In genomic region chr14:69335421-69335820, GRCh38 we compare ENCODE assay signal across 18 cellular contexts.
DNase-seq lines count a peak whose midpoint lies in the region; ATAC-seq and TF ChIP-seq lines count a peak whose summit lies in the region.
"Had no signal": no experiment of that assay in that cellular context is flagged by ENCODE, and none has a peak within 500 bp of the region (broad histone marks: within the 10 kb centered on the region; RNA-seq: fewer than 3 reads in every experiment).

No MANE protein-coding gene starts in this region.

- H3K27me3 Mint-ChIP-seq in brain: no peaks in the 10 kb centered on the region
- no peaks in the 10 kb centered on the region for H3K27me3 Mint-ChIP-seq in naive thymus-derived CD8-positive, alpha-beta T cell
- no peaks in the 10 kb centered on the region for H3K27me3 Mint-ChIP-seq in WTC11 (ENCODE audit: low read depth)
- H3K27me3 Mint-ChIP-seq: stimulated activated naive CD8-positive, alpha-beta T cell treated with anti-CD3 and anti-CD28 coated beads, Interleukin-15, Interleukin-2, amounts not matched to agents 100 ng/mL and 50 ng/mL, for 24 hours had no signal

- POLR2A ChIA-PET in naive thymus-derived CD8-positive, alpha-beta T cell (lab: Charles Lee): no interaction called here
- POLR2A ChIA-PET in WTC11 (lab: Charles Lee): no interaction called here

- in situ Hi-C loops in KBM-7 (cut with MboI; ENCODE audit: low pct_unique_long_range_greater_than_20kb, low sequenced_read_pairs): no loop called here

- no peak overlapping the region for H3K4me3 ChIP-seq in LNCaP clone FGC (ENCODE audit: low read depth, low read length)
- H3K4me3 ChIP-seq: gastroesophageal sphincter, GM12878, SK-N-MC had no signal

- H3K4me1 Mint-ChIP-seq in brain (peaks cover 8% of the 10 kb centered on the region), WTC11 (no peaks in the 10 kb centered on the region)
- peaks cover 13 to 30% (median 23%) of the 10 kb centered on the region in 4 donors for H3K4me1 Mint-ChIP-seq in naive thymus-derived CD8-positive, alpha-beta T cell
- H3K4me1 Mint-ChIP-seq: activated CD4-positive, alpha-beta memory T cell treated with anti-CD3 and anti-CD28 coated beads, Interleukin-2, amount 10 ng/mL, durations not matched to agents 7 days and 5 days; CD14-positive monocyte had no signal

- H3K27ac Mint-ChIP-seq in brain: peak overlapping the region; percentile 24 to 88 (median 83)
- peak overlapping the region in 5 of 10 donors; percentile 7 to 89 (median 10) for H3K27ac Mint-ChIP-seq in naive thymus-derived CD8-positive, alpha-beta T cell
- no peak overlapping the region for H3K27ac Mint-ChIP-seq in WTC11
- H3K27ac Mint-ChIP-seq: activated CD4-positive, alpha-beta memory T cell treated with anti-CD3 and anti-CD28 coated beads, Interleukin-2, amount 10 ng/mL, durations not matched to agents 7 days and 5 days; CD14-positive monocyte; stimulated activated naive CD8-positive, alpha-beta T cell treated with anti-CD3 and anti-CD28 coated beads, Interleukin-15, Interleukin-2, amounts not matched to agents 100 ng/mL and 50 ng/mL, for 24 hours had no signal

- peaks cover 13% of the 10 kb centered on the region for H3K36me3 Mint-ChIP-seq in brain
- no peaks in the 10 kb centered on the region for H3K36me3 Mint-ChIP-seq in naive thymus-derived CD8-positive, alpha-beta T cell
- no peaks in the 10 kb centered on the region for H3K36me3 Mint-ChIP-seq in WTC11
- H3K36me3 Mint-ChIP-seq: CD14-positive monocyte had no signal

- H3K9me3 Mint-ChIP-seq in brain (no peaks in the 10 kb centered on the region), WTC11 (no peaks in the 10 kb centered on the region)
- H3K9me3 Mint-ChIP-seq in naive thymus-derived CD8-positive, alpha-beta T cell: no peaks in the 10 kb centered on the region
- H3K9me3 Mint-ChIP-seq: activated CD4-positive, alpha-beta memory T cell treated with anti-CD3 and anti-CD28 coated beads, Interleukin-2, amount 10 ng/mL, durations not matched to agents 7 days and 5 days; stimulated activated naive CD8-positive, alpha-beta T cell treated with anti-CD3 and anti-CD28 coated beads, Interleukin-15, Interleukin-2, amounts not matched to agents 100 ng/mL and 50 ng/mL, for 24 hours had no signal

- CTCF ChIA-PET in WTC11 (lab: Charles Lee): interaction anchor here (8.3 kb wide), 1 partner anchor 12 kb away, joined by 56 read pairs; no protein-coding TSS in a partner anchor

- peak; percentile 76 to 88 for ATAC-seq in naive thymus-derived CD8-positive, alpha-beta T cell
- no peak for ATAC-seq in WTC11
- ATAC-seq: gastroesophageal sphincter, HepG2 had no signal

- peak; percentile 85 for DNase-seq in DMS79 (lab: John Stamatoyannopoulos, UW)
- peak; percentile 28 for DNase-seq in LNCaP clone FGC (ENCODE audit: low read depth)
- peak in 6 of 10 donors; percentile 12 to 54 (median 33) for DNase-seq in naive thymus-derived CD8-positive, alpha-beta T cell
- DNase-seq in KBM-7: no peak
- no peak for DNase-seq in AML-193 (lab: John Stamatoyannopoulos, UW)
- DNase-seq in WTC11 (ENCODE audit: low spot score): no peak
- DNase-seq: activated CD4-positive, alpha-beta memory T cell treated with anti-CD3 and anti-CD28 coated beads, Interleukin-2, amount 10 ng/mL, durations not matched to agents 7 days and 5 days; activated gamma-delta T cell; HCEC 1CT; NCI-H1105 treated with DMSO at 0.1 percent for 48 hours; small intestine had no signal

- peak overlapping the region in 1 of 5 experiments; percentile 58 for H3K4me3 Mint-ChIP-seq in brain
- peak overlapping the region in 8 of 10 donors; percentile 13 to 69 (median 52) for H3K4me3 Mint-ChIP-seq in naive thymus-derived CD8-positive, alpha-beta T cell
- no peak overlapping the region for H3K4me3 Mint-ChIP-seq in WTC11
- H3K4me3 Mint-ChIP-seq: activated CD4-positive, alpha-beta memory T cell treated with anti-CD3 and anti-CD28 coated beads, Interleukin-2, amount 10 ng/mL, durations not matched to agents 7 days and 5 days; CD14-positive monocyte; stimulated activated naive CD8-positive, alpha-beta T cell treated with anti-CD3 and anti-CD28 coated beads, Interleukin-15, Interleukin-2, amounts not matched to agents 100 ng/mL and 50 ng/mL, for 24 hours had no signal

- TF ChIP-seq CTCF in LNCaP clone FGC (IDR thresholded peaks at IDR 0.05; ENCODE audit: control insufficient read depth, extremely low read depth, insufficient read depth) (no peak), brain (conservative IDR thresholded peaks at IDR 0.05) (no peak), WTC11 (IDR thresholded peaks at IDR 0.05) (no peak)

TF ChIP-seq in WTC11, 78 proteins besides CTCF, POLR2A, EP300 and RAD21:
- TF ChIP-seq SP1 (CRISPR knock-in tag; conservative IDR thresholded peaks at IDR 0.05): no peak
- no peak for TF ChIP-seq TCF7 (CRISPR knock-in tag; IDR thresholded peaks at IDR 0.05; ENCODE audit: low read depth)
- TF ChIP-seq SMAD3 (CRISPR knock-in tag; IDR thresholded peaks at IDR 0.05; ENCODE audit: borderline replicate concordance): no peak
- TF ChIP-seq HMGXB4 (CRISPR knock-in tag; IDR thresholded peaks at IDR 0.05): no peak
- TF ChIP-seq TEAD1 (CRISPR knock-in tag; IDR thresholded peaks at IDR 0.05): no peak
- TF ChIP-seq FOXK1 (CRISPR knock-in tag; IDR thresholded peaks at IDR 0.05): no peak
TF ChIP-seq in WTC11: peak in this region for 0.

Comparison
In these comparisons a context has a peak if more than half of its experiments do, and no peak if none do; other contexts are left out.
1. DNase-seq: peak in DMS79 (single experiment), LNCaP clone FGC (single experiment) and naive thymus-derived CD8-positive, alpha-beta T cell (6 of 10); none in KBM-7 (single experiment), AML-193 (0 of 2) and WTC11 (single experiment).